In genomic region chr1:109457819-109458218, GRCh38 we compare ENCODE assay signal across 10 cellular contexts.
"Had no signal": no experiment of that assay in that cellular context is flagged by ENCODE, and none has a peak within 500 bp of the region (broad histone marks: within the 10 kb centered on the region; RNA-seq: fewer than 3 reads in every experiment).

No MANE protein-coding gene starts in this region.

- H3K9me3 ChIP-seq: HAP-1 had no signal

- H3K4me3 ChIP-seq: GM23248, GM23338, HAP-1 had no signal

- H3K27ac ChIP-seq: GM23248 had no signal

- H3K4me2 ChIP-seq: GM23338 had no signal

- DNase-seq: GM23248, GOT3, H7, H9, HCEC 1CT, HFFc6 had no signal

- H2AFZ ChIP-seq: GM23248, GM23338 had no signal

- ATAC-seq: GM23338, HCT116 had no signal

- H3K36me3 ChIP-seq: HAP-1 had no signal

- FAIRE-seq: H1 had no signal

- H3K9ac ChIP-seq: GM23248 had no signal

- H3K4me1 ChIP-seq: HAP-1 had no signal
